16 cellular contexts compared by ENCODE assay signal in the genomic region with DNA sequence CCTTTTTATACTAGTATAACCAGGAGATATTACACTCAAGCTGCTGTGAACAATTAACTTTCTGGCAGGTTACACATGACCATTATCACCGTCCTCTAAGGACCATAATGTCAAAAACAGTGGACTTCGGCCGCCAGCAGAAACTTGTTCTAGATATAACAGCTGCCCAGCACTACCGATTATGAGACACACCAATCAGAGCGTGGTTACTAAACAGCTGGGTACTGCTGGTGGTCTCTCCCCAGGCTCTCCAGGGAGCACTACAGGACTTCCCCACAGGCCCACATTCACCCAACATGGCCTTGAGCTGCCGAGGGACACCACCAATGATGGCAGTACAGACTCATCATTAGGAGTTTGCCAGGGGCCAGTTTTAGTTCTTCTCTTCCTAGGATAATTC.
"Had no signal": no experiment of that assay in that cellular context is flagged by ENCODE, and none has a peak within 500 bp of the region (broad histone marks: within the 10 kb centered on the region; RNA-seq: fewer than 3 reads in every experiment).

No MANE protein-coding gene starts in this region.

- H3K9me3 ChIP-seq: ascending aorta, breast epithelium, gastroesophageal sphincter, tibial nerve had no signal

- H3K27me3 ChIP-seq: ascending aorta, breast epithelium, gastroesophageal sphincter, tibial nerve had no signal

- H3K4me1 ChIP-seq: ascending aorta, breast epithelium, gastroesophageal sphincter had no signal

- H3K27ac ChIP-seq: ascending aorta, breast epithelium, gastroesophageal sphincter, skin epidermis, tibial nerve had no signal

- H3K36me3 ChIP-seq: ascending aorta, breast epithelium, gastroesophageal sphincter, tibial nerve had no signal

- DNase-seq: activated CD4-positive, alpha-beta T cell treated with anti-CD3 and anti-CD28 coated beads, Interleukin-2, amount 50 U/mL, for 48 hours; activated CD4-positive, CD25-positive, alpha-beta regulatory T cell treated with anti-CD3 and anti-CD28 coated beads, Interleukin-2, amount 50 U/mL, for 72 hours; activated naive CD4-positive, alpha-beta T cell treated with anti-CD3 and anti-CD28 coated beads, Interleukin-2, amount 10 ng/mL, durations not matched to agents 7 days and 5 days; left colon; naive thymus-derived CD4-positive, alpha-beta T cell; posterior cingulate gyrus; retina; stimulated activated CD4-positive, alpha-beta T cell treated with anti-CD3 and anti-CD28 coated beads, Interleukin-4, amount 100 ng/mL, for 4 hours; stimulated activated CD8-positive, alpha-beta memory T cell treated with anti-CD3 and anti-CD28 coated beads, Interleukin-4, amount 100 ng/mL, for 48 hours; stimulated activated naive CD4-positive, alpha-beta T cell treated with Interleukin-2 at 50 U/mL for 16 hours; substantia nigra had no signal

- ATAC-seq: gastroesophageal sphincter; naive thymus-derived CD4-positive, alpha-beta T cell had no signal

- H3K4me3 ChIP-seq: ascending aorta, breast epithelium, gastroesophageal sphincter, skin epidermis, tibial nerve had no signal
